In the genomic region with DNA sequence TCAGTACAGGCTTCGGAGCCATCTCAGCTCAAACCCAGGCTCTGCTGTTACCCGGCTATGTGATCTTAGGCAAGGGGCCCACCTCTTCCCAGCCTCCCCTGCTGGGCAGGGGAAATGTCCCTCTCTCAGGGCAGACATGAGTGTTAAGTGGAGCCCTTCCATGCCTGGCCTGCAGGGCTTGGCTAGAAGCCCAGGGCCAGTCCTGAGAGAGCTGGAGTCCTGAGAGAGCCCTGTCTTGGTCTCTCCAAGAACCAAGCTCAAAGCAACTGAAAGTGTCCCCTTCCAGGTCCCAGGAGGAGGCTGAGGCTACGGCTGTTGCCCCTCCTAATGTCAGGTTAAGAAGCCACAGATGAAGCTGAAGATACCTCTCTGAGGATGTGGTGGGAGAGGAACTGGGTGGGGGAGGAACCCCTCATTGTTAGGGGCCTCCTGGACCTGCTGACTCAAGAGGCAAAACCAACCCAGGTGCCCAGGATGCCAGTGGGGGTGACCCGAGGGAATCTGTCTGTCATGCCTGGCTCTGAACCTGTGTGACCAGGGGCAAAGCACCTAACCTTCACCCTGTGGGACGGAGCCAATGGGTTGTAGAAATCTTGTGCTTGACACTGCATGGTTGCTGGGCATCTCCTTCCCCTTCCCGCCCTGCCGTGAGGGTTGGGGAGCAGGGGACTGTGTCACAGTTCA, we compare ENCODE assay signal across 11 cellular contexts. TPM values are rescaled to one million over a fixed set of nuclear protein-coding genes. Genes with fewer than 3 reads are reported as not detected.
DNase-seq lines count a peak whose midpoint lies in the region; ATAC-seq and TF ChIP-seq lines count a peak whose summit lies in the region.
"Had no signal": no experiment of that assay in that cellular context is flagged by ENCODE, and none has a peak within 500 bp of the region (broad histone marks: within the 10 kb centered on the region; RNA-seq: fewer than 3 reads in every experiment).

No MANE protein-coding gene starts in this region.

- H3K9ac ChIP-seq in BLaER1 (0 out of 2 replicates have a peak overlapping the region, but pooled peaks have one; percentile 2), Loucy (ENCODE audit: low read depth, low read length, poor library complexity, severe bottlenecking) (peak overlapping the region; percentile 49)

- no peaks in the 10 kb centered on the region for H3K9me3 Mint-ChIP-seq in chondrocyte (ENCODE audit: low read depth)
- H3K9me3 Mint-ChIP-seq in naive thymus-derived CD8-positive, alpha-beta T cell: no peaks in the 10 kb centered on the region

- no peaks in the 10 kb centered on the region for H3K36me3 Mint-ChIP-seq in chondrocyte (ENCODE audit: low read depth)
- no peaks in the 10 kb centered on the region for H3K36me3 Mint-ChIP-seq in naive thymus-derived CD8-positive, alpha-beta T cell

- H3K4me2 ChIP-seq in BLaER1 (peak overlapping the region; percentile 73), Loucy (ENCODE audit: low read depth, low read length, poor library complexity, severe bottlenecking) (peak overlapping the region; percentile 66)

- H3K27me3 Mint-ChIP-seq in chondrocyte (ENCODE audit: low read depth): peaks cover 2% of the 10 kb centered on the region
- H3K27me3 Mint-ChIP-seq in naive thymus-derived CD8-positive, alpha-beta T cell: peaks cover 0 to 6% (median 0%) of the 10 kb centered on the region in 5 donors

- peaks cover 17% of the 10 kb centered on the region; the same call in 1 of the 2 replicates for H3K36me3 ChIP-seq in BLaER1
- H3K36me3 ChIP-seq in Loucy (ENCODE audit: insufficient read depth, low read length): no peaks in the 10 kb centered on the region
- H3K36me3 ChIP-seq: SJSA1 had no signal

- peak overlapping the region; percentile 60 for H3K27ac ChIP-seq in BLaER1
- H3K27ac ChIP-seq: SJSA1 had no signal

- no peak overlapping the region for H3K4me3 Mint-ChIP-seq in chondrocyte (ENCODE audit: unreplicated experiment)
- peak overlapping the region in 8 of 10 donors; percentile 15 to 70 (median 34) for H3K4me3 Mint-ChIP-seq in naive thymus-derived CD8-positive, alpha-beta T cell

- no peaks in the 10 kb centered on the region for H3F3A ChIP-seq in Loucy (ENCODE audit: low read depth)

- POLR2A ChIA-PET in naive thymus-derived CD8-positive, alpha-beta T cell (lab: Charles Lee): interaction anchor here (0.9 to 1.7 kb wide), 6 partner anchors 9 to 44 kb away, joined by 3 to 4 read pairs (median 3); a partner anchor contains a TSS

- no peaks in the 10 kb centered on the region for H3K79me2 ChIP-seq in Loucy (ENCODE audit: insufficient read depth, low read length)

- no peak overlapping the region for H2AFZ ChIP-seq in Loucy (ENCODE audit: low read length)

- no peaks in the 10 kb centered on the region for H3K27me3 ChIP-seq in BLaER1
- H3K27me3 ChIP-seq in Loucy (ENCODE audit: insufficient read depth, low read length, poor library complexity, severe bottlenecking): no peaks in the 10 kb centered on the region
- H3K27me3 ChIP-seq: SJSA1 had no signal

- H3K4me1 ChIP-seq in BLaER1 (peaks cover 68% of the 10 kb centered on the region), Loucy (ENCODE audit: insufficient read depth, low read length, poor library complexity, severe bottlenecking) (peaks cover 74% of the 10 kb centered on the region)

- TF ChIP-seq CTCF in Loucy (conservative IDR thresholded peaks at IDR 0.05; ENCODE audit: low read length) (no peak), chondrocyte (IDR thresholded peaks at IDR 0.05) (peak; percentile 47)

- no peaks in the 10 kb centered on the region for H4K20me1 ChIP-seq in BLaER1
- no peaks in the 10 kb centered on the region for H4K20me1 ChIP-seq in Loucy (ENCODE audit: insufficient read depth, low read length, poor library complexity, severe bottlenecking)

- H3K4me3 ChIP-seq in BLaER1 (no peak overlapping the region), Loucy (ENCODE audit: low read length, poor library complexity, severe bottlenecking) (peak overlapping the region; percentile 47)
- H3K4me3 ChIP-seq: SJSA1 had no signal

- peak; percentile 65 to 70 for ATAC-seq in naive thymus-derived CD8-positive, alpha-beta T cell
- ATAC-seq in HG03108 (IDR thresholded peaks at IDR 0.05; ENCODE audit: unreplicated experiment): no peak
- ATAC-seq in HG03520 (IDR thresholded peaks at IDR 0.05; ENCODE audit: unreplicated experiment): no peak

- DNase-seq in chondrocyte (ENCODE audit: low spot score) (peak; percentile 56), NCI-H345 (lab: John Stamatoyannopoulos, UW) (no peak), NCI-H526 (lab: John Stamatoyannopoulos, UW) (no peak)
- peak in 2 of 10 donors; percentile 37 to 45 for DNase-seq in naive thymus-derived CD8-positive, alpha-beta T cell
- DNase-seq: NCI-H1417 treated with DMSO at 0.1 percent for 48 hours had no signal

- H3K9me3 ChIP-seq in BLaER1 (no peaks in the 10 kb centered on the region), Loucy (ENCODE audit: insufficient read depth, low read depth, low read length) (no peaks in the 10 kb centered on the region)
- H3K9me3 ChIP-seq: SJSA1 had no signal

- peaks cover 30% of the 10 kb centered on the region for H3K4me1 Mint-ChIP-seq in chondrocyte (ENCODE audit: low read depth)
- peaks cover 11 to 49% (median 46%) of the 10 kb centered on the region in 4 donors for H3K4me1 Mint-ChIP-seq in naive thymus-derived CD8-positive, alpha-beta T cell

- no peaks in the 10 kb centered on the region for H3K9me2 ChIP-seq in Loucy (replicated peaks; ENCODE audit: low read depth, low read length)

- no peak overlapping the region for H3K27ac Mint-ChIP-seq in chondrocyte (ENCODE audit: unreplicated experiment)
- peak overlapping the region in 8 of 10 donors; percentile 25 to 85 (median 75) for H3K27ac Mint-ChIP-seq in naive thymus-derived CD8-positive, alpha-beta T cell

RNA-seq across cellular contexts. Expression of a gene that starts 4.2 kb away (rescaled TPM):
- 0.40 to 0.49 TPM in 2 of 3 replicates, not detected in the other for total RNA-seq in chondrocyte
- not detected for total RNA-seq in naive thymus-derived CD8-positive, alpha-beta T cell
- not detected for polyA plus RNA-seq in naive thymus-derived CD8-positive, alpha-beta T cell
- total RNA-seq: liver, SJSA1 had no signal
- polyA plus RNA-seq: liver had no signal

RNA-seq across cellular contexts. Expression of a gene that starts 15.8 kb away (rescaled TPM):
- total RNA-seq in chondrocyte: 0.12 TPM in 1 of 3 replicates, not detected in the others
- total RNA-seq in naive thymus-derived CD8-positive, alpha-beta T cell: under 1 TPM in 1 of 2 experiments, not detected in 1; 0.16 TPM
- under 1 TPM in 1 of 3 donors, not detected in 2; 0.16 TPM for polyA plus RNA-seq in naive thymus-derived CD8-positive, alpha-beta T cell
- total RNA-seq: SJSA1 had no signal

RNA-seq across cellular contexts. Expression of a gene that starts 29.6 kb away (rescaled TPM):
- total RNA-seq in chondrocyte: 16.6 to 18.6 TPM (median 17.7 TPM) in 3 replicates
- 10 to 100 TPM; 11.3 to 12.0 TPM for total RNA-seq in naive thymus-derived CD8-positive, alpha-beta T cell
- 10 to 100 TPM; 10.8 to 27.1 (median 18.5) TPM for polyA plus RNA-seq in naive thymus-derived CD8-positive, alpha-beta T cell

RNA-seq across cellular contexts. Expression of a gene that starts 34.9 kb away (rescaled TPM):
- total RNA-seq in chondrocyte: 48.4 to 51.3 TPM (median 48.6 TPM) in 3 replicates
- total RNA-seq in naive thymus-derived CD8-positive, alpha-beta T cell: 10 to 100 TPM; 94.0 to 98.8 TPM
- polyA plus RNA-seq in naive thymus-derived CD8-positive, alpha-beta T cell: 10 to 100 TPM; 14.2 to 19.5 (median 17.8) TPM

RNA-seq across cellular contexts. Expression of a gene that starts 42.4 kb away (rescaled TPM):
- 97.0 to 124 TPM (median 104 TPM) in 3 replicates for total RNA-seq in chondrocyte
- 10 to 100 TPM; 52.4 to 60.5 TPM for total RNA-seq in naive thymus-derived CD8-positive, alpha-beta T cell
- polyA plus RNA-seq in naive thymus-derived CD8-positive, alpha-beta T cell: 100 to 1,000 TPM; 216 to 295 (median 272) TPM

Comparison
In these comparisons a context has a peak if more than half of its experiments do, and no peak if none do; other contexts are left out.
1. ATAC-seq: peak in naive thymus-derived CD8-positive, alpha-beta T cell (2 of 2); none in HG03108 (single experiment) and HG03520 (single experiment).